In the genomic region with DNA sequence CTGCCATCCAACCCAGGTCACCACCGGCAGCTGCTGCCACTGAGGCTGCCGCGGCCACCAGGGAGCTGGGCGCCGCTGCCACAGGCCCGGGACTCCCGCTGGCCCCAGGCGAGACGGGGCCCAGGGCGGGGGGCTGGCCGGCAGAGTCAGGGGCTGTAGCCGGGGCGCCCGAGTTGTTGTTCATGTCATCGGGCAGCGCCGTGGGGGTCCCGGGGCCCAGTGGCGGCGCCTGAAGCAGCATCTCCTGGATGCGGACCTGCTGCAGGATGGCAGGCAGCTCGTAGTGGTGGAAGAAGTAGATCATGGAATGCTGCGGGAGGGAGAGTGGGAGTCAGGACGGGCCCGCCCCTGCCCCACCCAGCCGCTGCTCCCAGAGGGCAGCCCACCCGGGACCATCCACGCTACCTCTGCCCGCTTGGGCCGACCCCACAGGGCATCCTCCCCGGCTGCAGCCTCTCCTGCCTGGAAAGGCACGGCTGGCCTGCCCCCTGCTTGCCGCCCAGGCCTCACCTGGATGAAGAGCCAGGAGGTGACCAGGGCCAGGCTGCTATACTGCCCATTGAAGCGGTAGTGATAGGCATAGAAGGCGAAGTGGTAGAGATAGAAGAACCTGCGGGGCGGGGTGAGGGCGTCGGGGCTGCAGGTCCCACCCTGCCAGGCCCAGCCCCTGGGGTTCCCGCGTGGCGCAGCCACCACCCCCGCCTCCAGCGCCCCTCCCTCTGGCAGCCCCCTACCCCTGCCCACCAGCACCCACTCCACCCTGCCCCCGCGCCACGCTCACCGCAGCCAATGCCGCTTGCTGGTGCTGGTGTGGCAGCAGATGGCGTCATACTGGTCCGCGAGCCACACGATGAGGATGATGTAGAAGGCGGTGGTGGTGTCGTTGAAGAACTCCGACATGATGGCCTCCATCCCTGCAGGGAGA, we compare ENCODE assay signal across 19 cellular contexts. TPM values are rescaled to one million over a fixed set of nuclear protein-coding genes. Genes with fewer than 3 reads are reported as not detected.
DNase-seq lines count a peak whose midpoint lies in the region; ATAC-seq and TF ChIP-seq lines count a peak whose summit lies in the region.
"Had no signal": no experiment of that assay in that cellular context is flagged by ENCODE, and none has a peak within 500 bp of the region (broad histone marks: within the 10 kb centered on the region; RNA-seq: fewer than 3 reads in every experiment).

No MANE protein-coding gene starts in this region.

- POLR2A ChIA-PET in RWPE1 (lab: Yijun Ruan, JAX; ENCODE audit: low non-redundant PET) = interaction anchor here (0.6 kb wide), 1 partner anchor 354 kb away, joined by 3 read pairs; no protein-coding TSS in a partner anchor

- peaks cover under 1% of the 10 kb centered on the region for H3K4me1 Mint-ChIP-seq in glutamatergic neuron (ENCODE audit: low read depth, unreplicated experiment)
- H3K4me1 Mint-ChIP-seq: CD14-positive monocyte had no signal

- WGBS in trophoblast cell (ENCODE audit: extremely low coverage, insufficient coverage, insufficient read length) = no CpG with 5 or more reads among the region's 56 CpGs

- no peak overlapping the region for H3K18ac ChIP-seq in trophoblast cell (ENCODE audit: low read length)

- DNase-seq in RWPE1 (ENCODE audit: low spot score) (no peak), glutamatergic neuron (peak; percentile 18), trophoblast cell (no peak), GDM1 (lab: John Stamatoyannopoulos, UW) (no peak), brain microvascular endothelial cell (no peak)
- DNase-seq: CD8-positive, alpha-beta T cell; COR-L47; DMS153; DMS79 treated with DMSO at 0.1 percent for 48 hours; EL; HFFc6 had no signal

- peaks cover 1% of the 10 kb centered on the region for H3K9me3 Mint-ChIP-seq in glutamatergic neuron (ENCODE audit: unreplicated experiment)
- H3K9me3 Mint-ChIP-seq: CD8-positive, alpha-beta T cell; HFFc6 had no signal

- H3K27me3 Mint-ChIP-seq in glutamatergic neuron (ENCODE audit: unreplicated experiment) = peaks cover 3% of the 10 kb centered on the region

- no peak overlapping the region for H4K8ac ChIP-seq in trophoblast cell (ENCODE audit: low read depth, low read length)

- H4K12ac ChIP-seq in trophoblast cell (ENCODE audit: low read depth, low read length) = no peak overlapping the region

- no peak overlapping the region for H2AK5ac ChIP-seq in trophoblast cell (ENCODE audit: low read length)

- peaks cover 7% of the 10 kb centered on the region for H3K79me2 ChIP-seq in trophoblast cell (ENCODE audit: control insufficient read depth, insufficient read depth, low read length, poor library complexity)

- H3K23ac ChIP-seq in trophoblast cell (ENCODE audit: low read length) = no peak overlapping the region

- no peak overlapping the region for H4K91ac ChIP-seq in trophoblast cell (ENCODE audit: low read depth, low read length)

- no peak overlapping the region for H3K4me2 ChIP-seq in trophoblast cell (ENCODE audit: low read length)
- H3K4me2 ChIP-seq: A549 had no signal

- H2BK120ac ChIP-seq in trophoblast cell (ENCODE audit: insufficient read depth, low read length, poor library complexity) = no peak overlapping the region

- no peak overlapping the region for H3K4ac ChIP-seq in trophoblast cell (ENCODE audit: low read depth, low read length)

- TF ChIP-seq CTCF in RWPE1 (conservative IDR thresholded peaks at IDR 0.05; ENCODE audit: low read depth) (no peak), glutamatergic neuron (IDR thresholded peaks at IDR 0.05; ENCODE audit: partially characterized antibody, unreplicated experiment) (no peak), brain microvascular endothelial cell (IDR thresholded peaks at IDR 0.05; ENCODE audit: low read depth, low read length, missing control alignments) (no peak)

- H3K4me3 ChIP-seq in trophoblast cell (ENCODE audit: low read depth, low read length) (peak overlapping the region; percentile 14), brain microvascular endothelial cell (ENCODE audit: low read depth, low read length) (no peak overlapping the region)
- H3K4me3 ChIP-seq: A549, HAP-1 had no signal

- no peaks in the 10 kb centered on the region for H3K27me3 ChIP-seq in trophoblast cell (ENCODE audit: insufficient read depth, low read length)
- H3K27me3 ChIP-seq in brain microvascular endothelial cell (replicated peaks) = no peaks in the 10 kb centered on the region

- H3K14ac ChIP-seq in trophoblast cell (ENCODE audit: low read length) = no peak overlapping the region

- H3K79me1 ChIP-seq in trophoblast cell (ENCODE audit: low read length) = no peaks in the 10 kb centered on the region

- H3K4me3 Mint-ChIP-seq in glutamatergic neuron (ENCODE audit: unreplicated experiment) = no peak overlapping the region
- H3K4me3 Mint-ChIP-seq: CD14-positive monocyte; CD8-positive, alpha-beta T cell; HFFc6 had no signal

- no peak overlapping the region for H2BK5ac ChIP-seq in trophoblast cell (ENCODE audit: low read depth, low read length, poor library complexity)

- no peak overlapping the region for H3K9ac ChIP-seq in trophoblast cell (ENCODE audit: low read length)

- H3K36me3 ChIP-seq in trophoblast cell (ENCODE audit: control insufficient read depth in 1 of 2, insufficient read depth in 2 of 2, low read length in 2 of 2) = peaks cover 63 to 68% of the 10 kb centered on the region in 2 experiments
- peaks cover 33% of the 10 kb centered on the region for H3K36me3 ChIP-seq in brain microvascular endothelial cell (replicated peaks)

- peaks cover 3 to 4% of the 10 kb centered on the region in 2 experiments for H3K4me1 ChIP-seq in trophoblast cell (ENCODE audit: control insufficient read depth in 1 of 2, insufficient read depth in 2 of 2, low read length in 2 of 2)
- H3K4me1 ChIP-seq: A549, HAP-1 had no signal

- CTCF ChIA-PET in RWPE1 (lab: Yijun Ruan, JAX) = no interaction called here

- H3K36me3 Mint-ChIP-seq in glutamatergic neuron (ENCODE audit: unreplicated experiment) = no peaks in the 10 kb centered on the region

- in situ Hi-C loops in brain microvascular endothelial cell (cut with HindIII; ENCODE audit: low pct_ligation_motif_present, low sequenced_read_pairs) = no loop called here

- no peaks in the 10 kb centered on the region for H3K9me3 ChIP-seq in trophoblast cell (ENCODE audit: insufficient read depth, low read depth, low read length)
- H3K9me3 ChIP-seq: A549, HAP-1 had no signal

- no peak for ATAC-seq in HG03175 (IDR thresholded peaks at IDR 0.05; ENCODE audit: unreplicated experiment)
- ATAC-seq: A549; CD8-positive, alpha-beta T cell had no signal

- no peak overlapping the region for H2BK12ac ChIP-seq in trophoblast cell (ENCODE audit: low read length)

- H3K27ac Mint-ChIP-seq in glutamatergic neuron (ENCODE audit: unreplicated experiment) = no peak overlapping the region
- H3K27ac Mint-ChIP-seq: CD14-positive monocyte; CD8-positive, alpha-beta T cell had no signal

- no peak overlapping the region for H2AFZ ChIP-seq in trophoblast cell (ENCODE audit: insufficient read depth, low read length, poor library complexity)

- H3K27ac ChIP-seq in RWPE1 = peak overlapping the region; percentile 93; the same call in 1 of the 2 replicates
- no peak overlapping the region for H3K27ac ChIP-seq in trophoblast cell (ENCODE audit: low read depth, low read length)
- no peak overlapping the region for H3K27ac ChIP-seq in brain microvascular endothelial cell
- H3K27ac ChIP-seq: A549 had no signal

RNA-seq across cellular contexts. Expression of a gene that starts 10.1 kb away (rescaled TPM):
- total RNA-seq in glutamatergic neuron (ENCODE audit: unreplicated experiment) = 222 TPM
- 99.6 and 108 TPM in 2 replicates for polyA plus RNA-seq in trophoblast cell (2013)

RNA-seq across cellular contexts. Expression of a gene that starts 10.5 kb away (rescaled TPM):
- total RNA-seq in glutamatergic neuron (ENCODE audit: unreplicated experiment) = not detected
- polyA plus RNA-seq in trophoblast cell (2013) = not detected in 2 replicates
- total RNA-seq: CD8-positive, alpha-beta T cell; H1; HFFc6; HT-29 had no signal
- polyA plus RNA-seq: A549, AG04450, BJ, CD14-positive monocyte, H1 had no signal

RNA-seq across cellular contexts. Expression of a gene that starts 10.6 kb away (rescaled TPM):
- total RNA-seq in glutamatergic neuron (ENCODE audit: unreplicated experiment) = 0.93 TPM
- 1.8 and 1.9 TPM in 2 replicates for polyA plus RNA-seq in trophoblast cell (2013)
- total RNA-seq: HT-29 had no signal

RNA-seq across cellular contexts. Expression of a gene that starts 15.6 kb away (rescaled TPM):
- 117 TPM for total RNA-seq in glutamatergic neuron (ENCODE audit: unreplicated experiment)
- polyA plus RNA-seq in trophoblast cell (2013) = 349 and 351 TPM in 2 replicates

RNA-seq across cellular contexts. Expression of a gene that starts 26.7 kb away (rescaled TPM):
- total RNA-seq in glutamatergic neuron (ENCODE audit: unreplicated experiment) = 52.1 TPM
- 43.8 and 45.6 TPM in 2 replicates for polyA plus RNA-seq in trophoblast cell (2013)
